In the genomic region with DNA sequence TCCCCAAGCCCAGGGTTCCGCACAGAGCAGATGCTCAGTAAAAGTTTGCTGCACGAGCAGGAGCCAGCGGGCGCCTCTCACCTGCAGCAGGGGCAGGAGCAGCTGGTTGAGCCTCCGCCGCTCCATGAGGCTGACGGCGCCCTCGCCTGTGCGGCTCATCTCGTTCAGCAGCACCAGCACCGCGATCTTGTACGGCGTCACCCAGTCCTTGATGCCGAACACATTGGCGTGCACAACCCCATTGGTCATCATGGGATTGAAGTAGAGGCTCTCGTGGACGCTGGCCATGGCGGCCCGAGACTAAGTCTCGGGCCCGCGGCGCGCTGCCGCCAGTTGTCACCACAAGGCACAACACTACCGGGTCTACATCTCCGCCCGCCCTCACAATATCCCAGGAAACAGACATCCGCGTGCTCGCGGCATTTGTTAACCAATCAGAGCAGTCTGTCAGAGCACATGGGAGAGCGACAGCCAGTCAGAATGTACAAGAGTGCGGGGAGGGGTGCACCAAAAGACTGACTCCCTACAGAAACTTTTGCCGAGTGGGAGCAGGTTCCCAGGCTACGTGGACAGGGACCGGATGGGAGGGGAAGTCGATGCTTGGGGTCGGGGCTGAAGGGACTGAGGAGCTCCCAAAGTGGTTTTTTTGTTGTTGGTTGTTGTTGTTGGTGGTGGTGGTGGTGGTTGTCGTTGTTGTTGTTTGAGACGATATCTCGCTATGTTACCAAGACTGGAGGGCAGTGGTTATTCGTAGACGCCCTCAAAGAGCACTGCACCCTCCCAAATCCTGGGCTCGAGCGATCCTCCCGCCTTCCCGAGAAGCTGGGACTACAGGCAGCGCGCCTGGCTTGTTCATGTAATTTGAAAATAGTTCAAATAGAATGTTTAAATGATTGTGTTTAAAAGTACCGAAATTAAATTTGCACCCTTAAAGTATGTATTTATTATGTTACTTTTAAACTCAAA, we compare ENCODE assay signal across 8 cellular contexts. TPM values are rescaled to one million over a fixed set of nuclear protein-coding genes. Genes with fewer than 3 reads are reported as not detected.
DNase-seq lines count a peak whose midpoint lies in the region; ATAC-seq, FAIRE-seq and TF ChIP-seq lines count a peak whose summit lies in the region.

A gene with protein sequence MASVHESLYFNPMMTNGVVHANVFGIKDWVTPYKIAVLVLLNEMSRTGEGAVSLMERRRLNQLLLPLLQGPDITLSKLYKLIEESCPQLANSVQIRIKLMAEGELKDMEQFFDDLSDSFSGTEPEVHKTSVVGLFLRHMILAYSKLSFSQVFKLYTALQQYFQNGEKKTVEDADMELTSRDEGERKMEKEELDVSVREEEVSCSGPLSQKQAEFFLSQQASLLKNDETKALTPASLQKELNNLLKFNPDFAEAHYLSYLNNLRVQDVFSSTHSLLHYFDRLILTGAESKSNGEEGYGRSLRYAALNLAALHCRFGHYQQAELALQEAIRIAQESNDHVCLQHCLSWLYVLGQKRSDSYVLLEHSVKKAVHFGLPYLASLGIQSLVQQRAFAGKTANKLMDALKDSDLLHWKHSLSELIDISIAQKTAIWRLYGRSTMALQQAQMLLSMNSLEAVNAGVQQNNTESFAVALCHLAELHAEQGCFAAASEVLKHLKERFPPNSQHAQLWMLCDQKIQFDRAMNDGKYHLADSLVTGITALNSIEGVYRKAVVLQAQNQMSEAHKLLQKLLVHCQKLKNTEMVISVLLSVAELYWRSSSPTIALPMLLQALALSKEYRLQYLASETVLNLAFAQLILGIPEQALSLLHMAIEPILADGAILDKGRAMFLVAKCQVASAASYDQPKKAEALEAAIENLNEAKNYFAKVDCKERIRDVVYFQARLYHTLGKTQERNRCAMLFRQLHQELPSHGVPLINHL (minus strand): TSS at position 359 of the 966 bp plus-strand sequence. CDS start 71 bp downstream, at position 288.

- H3K56ac ChIP-seq in H1 (replicated peaks; ENCODE audit: insufficient read length, low read depth, low read length) = peak within 1 kb of the TSS; percentile 49

- H2BK15ac ChIP-seq in H1 (ENCODE audit: low read length) = no peak within 1 kb of the TSS

- DNase-seq in COR-L47 (lab: John Stamatoyannopoulos, UW) (peak; percentile 96), HTR-8/SVneo (ENCODE audit: insufficient read length, low spot score) (peak; percentile 99), NOMO-1 treated with dmso at 0.1 percent for 144 hours (lab: John Stamatoyannopoulos, UW; ENCODE audit: unreplicated experiment) (peak; percentile 97), H1 (ENCODE audit: low read depth in 1 of 2, low spot score in 2 of 2) (peak; percentile 86), memory B cell (ENCODE audit: low spot score in 2 of 2) (peak; percentile 72 to 80)
- DNase-seq in activated CD8-positive, alpha-beta memory T cell treated with anti-CD3 and anti-CD28 coated beads for 48 hours (ENCODE audit: low read depth in 2 of 3, low spot score in 2 of 3) = peak; percentile 57 to 82 (median 69)
- peak; percentile 81 for DNase-seq in stimulated activated CD8-positive, alpha-beta memory T cell treated with anti-CD3 and anti-CD28 coated beads, Interleukin-12 subunit alpha, Interleukin-12 subunit beta, amount 100 ng/mL, for 24 hours (ENCODE audit: extremely low read depth)

- WGBS in H1 (ENCODE audit: extremely low coverage in 1 of 2, insufficient coverage in 1 of 2, insufficient read length in 1 of 2, insufficient replicate concordance in 2 of 2, low coverage in 1 of 2, low lambda C conversion rate in 2 of 2, missing lambda C conversion rate in 1 of 2), 2 experiments = 1% methylated on average over 48 of the region's 53 CpGs; no CpG with 5 or more reads in 1 of the 2 experiments

- no peaks in the 10 kb centered on the region for H3K27me3 ChIP-seq in H1 (replicated peaks in 1 of 4; ENCODE audit: control insufficient read depth in 3 of 4, extremely low read depth in 1 of 4, insufficient read depth in 3 of 4, low read length in 3 of 4)

- no peaks in the 10 kb centered on the region for H3K36me3 Mint-ChIP-seq in memory B cell

- H3K4me2 ChIP-seq in H1 (ENCODE audit: insufficient read depth in 1 of 2, low read depth in 2 of 2, low read length in 2 of 2) = peak within 1 kb of the TSS; percentile 72 to 86

- TF ChIP-seq POLR2A in H1 (IDR thresholded peaks at IDR 0.05; ENCODE audit: control extremely low read depth in 1 of 2, low read depth in 2 of 2, low read length in 2 of 2) = peak; percentile 53 to 88

- H2BK12ac ChIP-seq in H1 (ENCODE audit: low read depth, low read length) = peak within 1 kb of the TSS; percentile 78; the same call in 1 of the 2 replicates

- H4K5ac ChIP-seq in H1 (ENCODE audit: insufficient read length, low read depth, low read length) = peak within 1 kb of the TSS; percentile 96

- H3K14ac ChIP-seq in H1 (ENCODE audit: insufficient read length) = no peak within 1 kb of the TSS

- peak within 1 kb of the TSS; percentile 88 to 95 (median 91) for H3K9ac ChIP-seq in H1 (replicated peaks in 1 of 4; ENCODE audit: extremely low read depth in 1 of 4, low read depth in 3 of 4, low read length in 3 of 4)

- peaks cover 2% of the 10 kb centered on the region; the same call in 1 of the 2 replicates for H3K23me2 ChIP-seq in H1 (ENCODE audit: low read depth, low read length)

- H3K9me3 ChIP-seq in H1 (ENCODE audit: insufficient read depth in 2 of 2, low read depth in 1 of 2, low read length in 1 of 2) = no peaks in the 10 kb centered on the region

- peak within 1 kb of the TSS; percentile 72 for H3K27ac ChIP-seq in H1 (ENCODE audit: low read depth, low read length)

- TF ChIP-seq CTCF in H1 (IDR thresholded peaks at IDR 0.05; ENCODE audit: control extremely low read depth in 1 of 3, insufficient read depth in 1 of 3, low read depth in 1 of 3, low read length in 3 of 3) = no peak

- peak within 1 kb of the TSS; percentile 67 for H4K91ac ChIP-seq in H1 (replicated peaks; ENCODE audit: insufficient read length, low read length)

- no peaks in the 10 kb centered on the region for H3K9me3 Mint-ChIP-seq in memory B cell

- H3K4me1 ChIP-seq in H1 (replicated peaks in 1 of 4; ENCODE audit: control insufficient read depth in 3 of 4, insufficient read depth in 4 of 4, low read length in 3 of 4) = 0 out of 7 replicates have a peak, but pooled peaks cover 0 to 2% (median 0%) of the 10 kb centered on the region in 4 experiments

- H3K4me3 ChIP-seq in H1 (ENCODE audit: extremely low read depth in 1 of 4, insufficient read depth in 2 of 4, low read depth in 3 of 4, low read length in 4 of 4) = peak within 1 kb of the TSS; percentile 94 to 97 (median 96)

- H4K8ac ChIP-seq in H1 (ENCODE audit: extremely low read depth, insufficient read depth, low read length) = peak within 1 kb of the TSS; percentile 94; the same call in 1 of the 2 replicates

- peak within 1 kb of the TSS; percentile 54; the same call in 1 of the 2 replicates for H2AK5ac ChIP-seq in H1 (ENCODE audit: low read depth, low read length)

- peak within 1 kb of the TSS; percentile 13 for H3K4ac ChIP-seq in H1 (replicated peaks; ENCODE audit: insufficient read length, low read depth, low read length)

- H4K20me1 ChIP-seq in H1 (replicated peaks in 1 of 2; ENCODE audit: control insufficient read depth in 1 of 2, insufficient read depth in 2 of 2, low read length in 2 of 2) = no peaks in the 10 kb centered on the region

- no peak within 1 kb of the TSS for H3K23ac ChIP-seq in H1 (ENCODE audit: insufficient read length)

- H3K4me3 Mint-ChIP-seq in memory B cell = peak within 1 kb of the TSS; percentile 98

- POLR2A ChIA-PET in H1 (lab: Charles Lee; ENCODE audit: partially characterized antibody) = interaction anchor here (0.6 to 2.8 kb wide), 19 partner anchors 9 to 1162 kb away, joined by 3 to 13 read pairs (median 4); a partner anchor contains a TSS

- peaks cover 3% of the 10 kb centered on the region for H3K79me1 ChIP-seq in H1 (ENCODE audit: low read depth, low read length)

- TF ChIP-seq EP300 in H1 (IDR thresholded peaks at IDR 0.05; ENCODE audit: borderline replicate concordance in 1 of 2, low read depth in 2 of 2, low read length in 2 of 2) = no peak

- no peak within 1 kb of the TSS for H2BK120ac ChIP-seq in H1 (replicated peaks; ENCODE audit: low read depth, low read length)

- peak within 1 kb of the TSS; percentile 94 for H2BK5ac ChIP-seq in H1 (ENCODE audit: low read depth, low read length)

- H3K27me3 Mint-ChIP-seq in memory B cell = no peaks in the 10 kb centered on the region

- H3K4me1 Mint-ChIP-seq in memory B cell = peaks cover 12% of the 10 kb centered on the region

- H2BK20ac ChIP-seq in H1 (ENCODE audit: low read length) = no peak within 1 kb of the TSS

- peak within 1 kb of the TSS; percentile 94 for H3K27ac Mint-ChIP-seq in memory B cell

- peak; percentile 93 for ATAC-seq in GM21367 (IDR thresholded peaks at IDR 0.05; ENCODE audit: unreplicated experiment)
- peak; percentile 97 for ATAC-seq in memory B cell (ENCODE audit: low read depth)

- no peak for TF ChIP-seq RAD21 in H1 (IDR thresholded peaks at IDR 0.05 in 1 of 2, conservative IDR thresholded peaks at IDR 0.05 in 1 of 2; ENCODE audit: low read depth in 2 of 2, low read length in 2 of 2)

- H3K79me2 ChIP-seq in H1 (ENCODE audit: control insufficient read depth in 1 of 2, insufficient read depth in 2 of 2, low read length in 2 of 2) = peaks cover 0 to 39% of the 10 kb centered on the region in 2 experiments; a peak in 3 of 4 replicates

- peak within 1 kb of the TSS; percentile 81; the same call in 1 of the 2 replicates for H3K18ac ChIP-seq in H1 (ENCODE audit: extremely low read depth, low read length)

- FAIRE-seq in HTR-8/SVneo (lab: Jason Lieb, UNC) (peak; percentile 93), H1 (lab: Jason Lieb, UNC) (peak; percentile 42)

- H2AFZ ChIP-seq in H1 (ENCODE audit: low read length) = peak within 1 kb of the TSS; percentile 89

- CTCF ChIA-PET in H1 (lab: Charles Lee; ENCODE audit: partially characterized antibody) = interaction anchor here (0.7 to 2.3 kb wide), 6 partner anchors 17 to 590 kb away, joined by 3 to 11 read pairs (median 4); no protein-coding TSS in a partner anchor

- H3K36me3 ChIP-seq in H1 (ENCODE audit: control insufficient read depth in 2 of 4, insufficient read depth in 4 of 4, low read length in 3 of 4) = peaks cover 0 to 2% (median 0%) of the 10 kb centered on the region in 4 experiments; a peak in 1 of 8 replicates

TF ChIP-seq in H1, 55 proteins besides CTCF, POLR2A, EP300 and RAD21 (continues in another document):
- TF ChIP-seq, protein P1, sequence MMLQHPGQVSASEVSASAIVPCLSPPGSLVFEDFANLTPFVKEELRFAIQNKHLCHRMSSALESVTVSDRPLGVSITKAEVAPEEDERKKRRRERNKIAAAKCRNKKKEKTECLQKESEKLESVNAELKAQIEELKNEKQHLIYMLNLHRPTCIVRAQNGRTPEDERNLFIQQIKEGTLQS (IDR thresholded peaks at IDR 0.05; ENCODE audit: insufficient read depth, low read depth, low read length) = peak; percentile 77

RNA-seq across cellular contexts. Expression of the gene that starts here (rescaled TPM):
- 97.6 and 103 TPM in 2 replicates for total RNA-seq in H1 (2021; fragmentation: NEBNext Ultra II Directional; extraction: Animal tissue kit (Norgen Biotek cat#: 25700))
- 94.5 and 127 TPM in 2 replicates for polyA plus RNA-seq in H1 (2011; rRNA removed)
- polyA plus RNA-seq in H1 (2011; cell fraction: cytosol; rRNA removed) = 135 TPM
- polyA plus RNA-seq in H1 (2011; cell fraction: nucleus; rRNA removed) = 176 TPM
- polyA plus RNA-seq in H1 (2012, experiment 1 of 2) = 83.8 to 105 TPM (median 99.2 TPM) in 4 replicates
- 70.8 TPM for polyA plus RNA-seq in H1 (2012, experiment 2 of 2)
- polyA plus RNA-seq in H1 (2013, experiment 1 of 2) = 111 TPM
- 109 TPM for polyA plus RNA-seq in H1 (2013, experiment 2 of 2)
- 175 and 184 TPM in 2 replicates for polyA minus RNA-seq in H1 (2011; rRNA and poly(A)+ RNA removed)
- 74.5 TPM for polyA minus RNA-seq in H1 (2011; cell fraction: cytosol; rRNA and poly(A)+ RNA removed)
- 116 TPM for polyA minus RNA-seq in H1 (2011; cell fraction: nucleus; rRNA and poly(A)+ RNA removed)

Comparison
In these comparisons a context has a peak if more than half of its experiments do, and no peak if none do; other contexts are left out.
1. Peak in every context shown above with its lines: DNase-seq, ATAC-seq, H3K4me3 ChIP-seq and H3K27ac ChIP-seq.